ENCODE assay signal across 8 cellular contexts in the genomic region with DNA sequence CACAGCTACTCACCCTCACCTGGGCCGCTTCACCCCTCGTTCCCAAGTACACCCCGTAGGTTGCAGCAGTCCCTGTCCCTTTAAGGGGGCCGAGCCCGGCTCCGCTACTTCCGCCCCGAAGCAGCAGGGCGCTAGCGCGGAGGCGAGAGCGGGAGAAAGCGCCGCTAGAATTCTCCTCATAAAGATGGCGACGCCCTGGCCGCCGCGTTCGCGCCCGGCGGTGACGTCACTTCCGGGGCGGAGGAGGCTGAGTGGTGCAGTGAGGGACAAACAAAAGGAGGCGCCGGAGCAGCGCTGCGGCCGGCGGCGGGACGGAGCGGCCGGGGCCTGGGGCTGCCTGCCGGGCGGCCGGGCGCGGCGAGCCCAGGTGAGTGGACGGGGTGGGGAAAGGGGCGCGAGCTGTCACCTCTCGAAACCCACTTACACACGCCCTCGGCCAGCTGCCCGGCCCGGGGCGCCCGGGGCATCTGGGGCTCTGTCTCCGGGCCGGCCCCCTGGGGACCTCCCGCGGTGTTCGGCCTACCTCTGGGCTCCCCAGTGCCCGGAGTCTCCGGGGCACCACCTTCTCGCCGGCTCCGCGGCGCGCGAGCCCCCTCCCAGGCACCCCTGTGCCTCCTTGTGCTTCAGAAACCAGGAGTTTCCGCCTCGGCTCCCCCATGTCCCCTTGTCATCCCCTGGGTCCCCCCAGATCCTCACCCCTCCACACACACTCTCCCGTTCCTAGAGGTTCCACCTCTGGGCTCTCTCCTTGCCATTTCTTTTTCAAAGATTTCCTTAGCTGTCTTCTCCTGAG. TPM values are rescaled to one million over a fixed set of nuclear protein-coding genes. Genes with fewer than 3 reads are reported as not detected.
DNase-seq lines count a peak whose midpoint lies in the region; ATAC-seq and TF ChIP-seq lines count a peak whose summit lies in the region.

A gene (minus strand): TSS at position 67 of the 793 bp plus-strand sequence. CDS start 36,545 bp downstream, outside the sequence.
A gene (plus strand): TSS at position 250 of the 793 bp plus-strand sequence. CDS start 25,032 bp downstream, outside the sequence.

- H3K27me3 Mint-ChIP-seq in T-helper 2 cell treated with Interferon-gamma antibody and Interleukin-4, amounts not matched to agents 5 μg/mL and 100 μg/mL, for 36 hours (ENCODE audit: low read depth): no peaks in the 10 kb centered on the region

- H3K9me3 Mint-ChIP-seq in T-helper 2 cell treated with Interferon-gamma antibody and Interleukin-4, amounts not matched to agents 5 μg/mL and 100 μg/mL, for 36 hours: no peaks in the 10 kb centered on the region

- ATAC-seq in GM18508 (IDR thresholded peaks at IDR 0.05; ENCODE audit: insufficient read depth, unreplicated experiment): peak; percentile 65
- ATAC-seq in HG02981 (IDR thresholded peaks at IDR 0.05; ENCODE audit: unreplicated experiment): peak; percentile 84
- peak; percentile 91 for ATAC-seq in right cardiac atrium

- peak in 1 of 3 experiments; percentile 4 for TF ChIP-seq CTCF in ascending aorta (IDR thresholded peaks at IDR 0.05)
- peak in 3 of 4 experiments; percentile 14 to 40 (median 33) for TF ChIP-seq CTCF in uterus (IDR thresholded peaks at IDR 0.05)

- WGBS in right cardiac atrium: under 1% methylated on average over 70 of the region's 70 CpGs

- peaks cover 38% of the 10 kb centered on the region for H3K4me1 Mint-ChIP-seq in T-helper 2 cell treated with Interferon-gamma antibody and Interleukin-4, amounts not matched to agents 5 μg/mL and 100 μg/mL, for 36 hours (ENCODE audit: low read depth)

- H3K9me3 ChIP-seq in ascending aorta (no peaks in the 10 kb centered on the region), right cardiac atrium (ENCODE audit: control insufficient read depth, low read length) (no peaks in the 10 kb centered on the region), uterus (no peaks in the 10 kb centered on the region)

- peaks cover 39% of the 10 kb centered on the region for H3K36me3 Mint-ChIP-seq in T-helper 2 cell treated with Interferon-gamma antibody and Interleukin-4, amounts not matched to agents 5 μg/mL and 100 μg/mL, for 36 hours (ENCODE audit: low read depth)

- peak; percentile 94 for DNase-seq in NCI-H2029 (lab: John Stamatoyannopoulos, UW)
- DNase-seq in T-helper 2 cell treated with Interferon-gamma antibody and Interleukin-4, amounts not matched to agents 5 μg/mL and 100 μg/mL, for 36 hours (ENCODE audit: low spot score): peak; percentile 99
- peak; percentile 93 to 99 for DNase-seq in ascending aorta (ENCODE audit: low spot score in 2 of 2)
- DNase-seq in right cardiac atrium: peak; percentile 98 to 99 (median 99)
- DNase-seq in pulmonary artery endothelial cell (ENCODE audit: low read depth, low spot score): peak; percentile 83
- DNase-seq in uterus: peak; percentile 96 to 98

- peak; percentile 78 to 87 for TF ChIP-seq POLR2A in uterus (IDR thresholded peaks at IDR 0.05)

- peaks cover 15 to 26% of the 10 kb centered on the region in 2 donors for H3K36me3 ChIP-seq in ascending aorta
- H3K36me3 ChIP-seq in uterus: no peaks in the 10 kb centered on the region

- H3K27ac Mint-ChIP-seq in T-helper 2 cell treated with Interferon-gamma antibody and Interleukin-4, amounts not matched to agents 5 μg/mL and 100 μg/mL, for 36 hours: peak within 1 kb of the TSS; percentile 96

- H3K4me3 Mint-ChIP-seq in T-helper 2 cell treated with Interferon-gamma antibody and Interleukin-4, amounts not matched to agents 5 μg/mL and 100 μg/mL, for 36 hours: peak within 1 kb of the TSS; percentile 95

- no peaks in the 10 kb centered on the region for H3K27me3 ChIP-seq in ascending aorta
- no peaks in the 10 kb centered on the region for H3K27me3 ChIP-seq in right cardiac atrium (ENCODE audit: control insufficient read depth, insufficient read depth)
- H3K27me3 ChIP-seq in uterus: no peaks in the 10 kb centered on the region

- H3K4me1 ChIP-seq in ascending aorta (peaks cover 25 to 46% of the 10 kb centered on the region in 2 donors), right cardiac atrium (ENCODE audit: control insufficient read depth, insufficient read depth, low read length) (peaks cover 16% of the 10 kb centered on the region), uterus (peaks cover 4 to 27% of the 10 kb centered on the region in 2 donors)

- intact Hi-C loops in ascending aorta (cut with DNase I): loop anchor here (1.0 to 2.0 kb wide), 3 partner anchors 38 to 65 kb away; a partner anchor contains a TSS
- intact Hi-C loops in right cardiac atrium (cut with DNase I): loop anchor here in 3 of 4 donors (5.0 kb wide), 1 partner anchor 40 kb away; a partner anchor contains a TSS
- intact Hi-C loops in uterus (cut with DNase I; ENCODE audit: low total_unique reads): loop anchor here (5.0 kb wide), 1 partner anchor 40 kb away; a partner anchor contains a TSS

- H3K4me3 ChIP-seq in ascending aorta (peak within 1 kb of the TSS; percentile 89 to 90), right cardiac atrium (ENCODE audit: low read length) (peak within 1 kb of the TSS; percentile 90), uterus (peak within 1 kb of the TSS; percentile 73 to 83)

- H3K27ac ChIP-seq in ascending aorta (peak within 1 kb of the TSS; percentile 96 to 98), right cardiac atrium (ENCODE audit: low read length) (peak within 1 kb of the TSS; percentile 97), uterus (peak within 1 kb of the TSS; percentile 96 to 98)

RNA-seq across cellular contexts. Expression of the first gene that starts in this region (rescaled TPM):
- total RNA-seq in ascending aorta (4.9 TPM), right cardiac atrium (10 to 100 TPM; 10.1 to 18.0 (median 14.0) TPM), pulmonary artery endothelial cell (11.0 and 12.4 TPM in 2 replicates), uterus (10 to 100 TPM in 1 of 4 donors, 1 to 10 TPM in 3; 1.5 to 11.0 (median 3.4) TPM)
- polyA plus RNA-seq in right cardiac atrium: 14.7 TPM

RNA-seq across cellular contexts. Expression of the second gene that starts in this region (rescaled TPM):
- total RNA-seq in ascending aorta (227 TPM), right cardiac atrium (10 to 100 TPM; 22.5 to 49.8 (median 26.3) TPM), pulmonary artery endothelial cell (104 and 129 TPM in 2 replicates), uterus (10 to 100 TPM; 23.5 to 58.7 (median 30.8) TPM)
- polyA plus RNA-seq in right cardiac atrium: 28.3 TPM

Comparison
In these comparisons a context has a peak if more than half of its experiments do, and no peak if none do; other contexts are left out.
1. Peak in every context shown above with its lines: DNase-seq, ATAC-seq, H3K4me3 ChIP-seq and H3K27ac ChIP-seq.